In genomic region chr1:1331068-1331965, GRCh38 we compare ENCODE assay signal across 14 cellular contexts. TPM values are rescaled to one million over a fixed set of nuclear protein-coding genes. Genes with fewer than 3 reads are reported as not detected.
DNase-seq lines count a peak whose midpoint lies in the region; ATAC-seq, FAIRE-seq and TF ChIP-seq lines count a peak whose summit lies in the region.
"Had no signal": no experiment of that assay in that cellular context is flagged by ENCODE, and none has a peak within 500 bp of the region (broad histone marks: within the 10 kb centered on the region; RNA-seq: fewer than 3 reads in every experiment).

TSS of gene TAS1R3 (plus strand) at chr1:1331280. CDS start at chr1:1331346, 66 bp downstream.

- H3K9me3 Mint-ChIP-seq in IgD-negative memory B cell: no peaks in the 10 kb centered on the region
- H3K9me3 Mint-ChIP-seq in neural progenitor cell: no peaks in the 10 kb centered on the region
- no peaks in the 10 kb centered on the region for H3K9me3 Mint-ChIP-seq in stimulated activated effector memory CD8-positive, alpha-beta T cell treated with anti-CD3 and anti-CD28 coated beads, Interleukin-12 subunit alpha, Interleukin-12 subunit beta, amount 100 ng/mL, for 72 hours

- H3K79me2 ChIP-seq in K562 (ENCODE audit: control insufficient read depth, insufficient read depth, low read length) (peaks cover 2% of the 10 kb centered on the region; the same call in 1 of the 3 replicates), neural progenitor cell (ENCODE audit: low read depth) (no peaks in the 10 kb centered on the region)

- 72% methylated on average over 40 of the region's 41 CpGs for WGBS in K562 (ENCODE audit: insufficient coverage, low coverage, missing lambda C conversion rate)

- DNase-seq in DMS53 (lab: John Stamatoyannopoulos, UW): peak; percentile 85
- no peak for DNase-seq in K562 (ENCODE audit: extremely low read depth in 1 of 4, low spot score in 3 of 4)
- no peak for DNase-seq in neural progenitor cell (ENCODE audit: low spot score)
- no peak for DNase-seq in stimulated activated effector memory CD8-positive, alpha-beta T cell treated with anti-CD3 and anti-CD28 coated beads, Interleukin-12 subunit alpha, Interleukin-12 subunit beta, amount 100 ng/mL, for 72 hours (ENCODE audit: low spot score in 2 of 2)
- DNase-seq in HTR-8/SVneo (ENCODE audit: insufficient read length, low spot score): no peak
- no peak for DNase-seq in OCI-M2 (lab: John Stamatoyannopoulos, UW; ENCODE audit: unreplicated experiment)
- DNase-seq: amniotic stem cell, cortex of kidney, GF-D8, NCI-H1092 treated with DMSO at 0.1 percent for 48 hours, SW 1271 had no signal

- POLR2A ChIA-PET in K562 (lab: Yijun Ruan, JAX): interaction anchor here (0.6 to 1.7 kb wide), 6 partner anchors 11 to 38 kb away, joined by 3 to 9 read pairs (median 4); no protein-coding TSS in a partner anchor

- H3F3A ChIP-seq in neural progenitor cell (ENCODE audit: low read depth): peaks cover 20% of the 10 kb centered on the region

- no peak for TF ChIP-seq EP300 in K562 (IDR thresholded peaks at IDR 0.05; ENCODE audit: low read length)

- peaks cover 4% of the 10 kb centered on the region for H3K36me3 Mint-ChIP-seq in IgD-negative memory B cell
- peaks cover 3% of the 10 kb centered on the region for H3K36me3 Mint-ChIP-seq in neural progenitor cell
- H3K36me3 Mint-ChIP-seq in stimulated activated effector memory CD8-positive, alpha-beta T cell treated with anti-CD3 and anti-CD28 coated beads, Interleukin-12 subunit alpha, Interleukin-12 subunit beta, amount 100 ng/mL, for 72 hours: no peaks in the 10 kb centered on the region

- peak within 1 kb of the TSS; percentile 63 to 89 (median 78) for H3K4me3 Mint-ChIP-seq in IgD-negative memory B cell
- peak within 1 kb of the TSS; percentile 48 for H3K4me3 Mint-ChIP-seq in neural progenitor cell
- no peak within 1 kb of the TSS for H3K4me3 Mint-ChIP-seq in stimulated activated effector memory CD8-positive, alpha-beta T cell treated with anti-CD3 and anti-CD28 coated beads, Interleukin-12 subunit alpha, Interleukin-12 subunit beta, amount 100 ng/mL, for 72 hours

- FAIRE-seq in K562 (lab: Jason Lieb, UNC) (no peak), HTR-8/SVneo (lab: Jason Lieb, UNC) (no peak)

- CTCF ChIA-PET in K562 (lab: Yijun Ruan, JAX; ENCODE audit: low intra/inter-chr PET ratio): no interaction called here

- peak within 1 kb of the TSS in 1 of 2 experiments; percentile 55; a peak in 1 of 4 replicates for H3K9ac ChIP-seq in K562 (ENCODE audit: insufficient read depth in 1 of 2, low read depth in 2 of 2, low read length in 2 of 2)
- H3K9ac ChIP-seq in neural progenitor cell: no peak within 1 kb of the TSS

- H3K9me1 ChIP-seq in K562 (ENCODE audit: control insufficient read depth, insufficient read depth, low read length): peaks cover 4% of the 10 kb centered on the region

- no peak within 1 kb of the TSS for H3K4me2 ChIP-seq in K562 (ENCODE audit: insufficient read depth, low read length)
- H3K4me2 ChIP-seq in neural progenitor cell: no peak within 1 kb of the TSS

- in situ Hi-C loops in K562 (cut with MboI): no loop called here

- H3K4me3 ChIP-seq in K562 (no peak within 1 kb of the TSS), neural progenitor cell (no peak within 1 kb of the TSS)

- H3K4me1 Mint-ChIP-seq in IgD-negative memory B cell: peaks cover 8 to 14% (median 8%) of the 10 kb centered on the region in 3 donors
- H3K4me1 Mint-ChIP-seq in neural progenitor cell: no peaks in the 10 kb centered on the region
- H3K4me1 Mint-ChIP-seq in stimulated activated effector memory CD8-positive, alpha-beta T cell treated with anti-CD3 and anti-CD28 coated beads, Interleukin-12 subunit alpha, Interleukin-12 subunit beta, amount 100 ng/mL, for 72 hours: peaks cover 7% of the 10 kb centered on the region

- H3K27me3 Mint-ChIP-seq in IgD-negative memory B cell (no peaks in the 10 kb centered on the region), neural progenitor cell (ENCODE audit: insufficient read depth, low read depth) (peaks cover 21% of the 10 kb centered on the region)

- H3K36me3 ChIP-seq in K562 (ENCODE audit: control insufficient read depth, insufficient read depth, low read length) (peaks cover 34% of the 10 kb centered on the region; the same call in 1 of the 3 replicates), neural progenitor cell (no peaks in the 10 kb centered on the region)

- intact Hi-C loops in K562 (cut with micrococcal nuclease): no loop called here

- TF ChIP-seq CTCF in K562 (IDR thresholded peaks at IDR 0.05 in 2 of 3, conservative IDR thresholded peaks at IDR 0.05 in 1 of 3; ENCODE audit: insufficient read depth in 2 of 3, low read depth in 1 of 3, low read length in 3 of 3) (no peak), neural progenitor cell (IDR thresholded peaks at IDR 0.05) (no peak)

- TF ChIP-seq POLR2A in K562 (conservative IDR thresholded peaks at IDR 0.05): no peak; the same call in 1 of the 2 replicates

- H4K20me1 ChIP-seq in K562 (replicated peaks; ENCODE audit: control insufficient read depth, insufficient read depth, low read length) (peaks cover 12% of the 10 kb centered on the region; the same call in 1 of the 2 replicates), neural progenitor cell (ENCODE audit: low read depth) (peaks cover 75% of the 10 kb centered on the region)

- H3K4me1 ChIP-seq in K562 (replicated peaks in 1 of 2; ENCODE audit: control insufficient read depth in 2 of 2, insufficient read depth in 2 of 2, low read length in 2 of 2) (peaks cover 0 to 94% of the 10 kb centered on the region in 2 experiments; a peak in 2 of 5 replicates), neural progenitor cell (no peaks in the 10 kb centered on the region)

- H3K9me3 ChIP-seq in K562 (replicated peaks; ENCODE audit: control insufficient read depth, insufficient read depth, low read depth, low read length): peaks cover 6% of the 10 kb centered on the region
- no peaks in the 10 kb centered on the region for H3K9me3 ChIP-seq in neural progenitor cell (ENCODE audit: low read depth)

- H3K27ac Mint-ChIP-seq in IgD-negative memory B cell (peak within 1 kb of the TSS in 2 of 3 donors; percentile 46 to 64), neural progenitor cell (no peak within 1 kb of the TSS)
- no peak within 1 kb of the TSS for H3K27ac Mint-ChIP-seq in stimulated activated effector memory CD8-positive, alpha-beta T cell treated with anti-CD3 and anti-CD28 coated beads, Interleukin-12 subunit alpha, Interleukin-12 subunit beta, amount 100 ng/mL, for 72 hours

- H3K27ac ChIP-seq in K562 (ENCODE audit: extremely low read depth, low read depth, low read length) (no peak within 1 kb of the TSS), neural progenitor cell (no peak within 1 kb of the TSS)
- H3K27ac ChIP-seq: C4-2B had no signal

- BruUV-seq in K562 (replicated peaks; lab: Mats Ljungman, UMichigan): no TSS peak

- TF ChIP-seq RAD21 in K562 (CRISPR knock-in tag; conservative IDR thresholded peaks at IDR 0.05 in 1 of 2, IDR thresholded peaks at IDR 0.05 in 1 of 2): no peak

- H3K27me3 ChIP-seq in K562 (ENCODE audit: control insufficient read depth in 2 of 2, insufficient read depth in 2 of 2, low read length in 2 of 2) (no peaks in the 10 kb centered on the region), neural progenitor cell (no peaks in the 10 kb centered on the region)

- ATAC-seq in K562: no peak
- no peak for ATAC-seq in stimulated activated effector memory CD8-positive, alpha-beta T cell treated with anti-CD3 and anti-CD28 coated beads, Interleukin-12 subunit alpha, Interleukin-12 subunit beta, amount 100 ng/mL, for 72 hours
- ATAC-seq in HG02763 (IDR thresholded peaks at IDR 0.05; ENCODE audit: unreplicated experiment): no peak

- no peak within 1 kb of the TSS for H2AFZ ChIP-seq in K562 (ENCODE audit: low read depth, low read length)
- H2AFZ ChIP-seq in neural progenitor cell (replicated peaks): no peak within 1 kb of the TSS

TF ChIP-seq in K562, 482 proteins besides CTCF, POLR2A, EP300 and RAD21 (continues in another document):
- 0 out of 2 replicates have a peak, but pooled peaks have one; percentile 39 for TF ChIP-seq SUPT5H (IDR thresholded peaks at IDR 0.05)
- no peak for TF ChIP-seq TAF15 (IDR thresholded peaks at IDR 0.05; ENCODE audit: low read depth, low read length)
- no peak for TF ChIP-seq ZNF384 (IDR thresholded peaks at IDR 0.05; ENCODE audit: low read depth, low read length)
- peak; percentile 19 for TF ChIP-seq HMGN3 (IDR thresholded peaks at IDR 0.05; ENCODE audit: borderline replicate concordance, extremely low read depth, insufficient read length, low read depth, low read length)
- TF ChIP-seq RBM22 (IDR thresholded peaks at IDR 0.05; ENCODE audit: low read depth, low read length, poor library complexity, severe bottlenecking): peak; percentile 95
- peak; percentile 80 for TF ChIP-seq POLR2G (IDR thresholded peaks at IDR 0.05; ENCODE audit: low read depth, low read length)
- no peak for TF ChIP-seq HDGF (IDR thresholded peaks at IDR 0.05)

RNA-seq across cellular contexts. Expression of gene TAS1R3, which starts in this region (rescaled TPM):
- polyA plus RNA-seq in IgD-negative memory B cell (5.5 TPM), K562 (2011; rRNA removed) (0.05 TPM in 1 of 2 replicates, not detected in the other), K562 (2014; fragmentation: Illumina TruSeq; extraction: Trizol) (not detected in 2 replicates), K562 (2014; fragmentation: Nextera tagmentation; extraction: Ambion mirVana) (not detected), K562 (2014; rRNA removed) (0.03 and 0.13 TPM in 2 replicates)
- total RNA-seq in K562 (2011; cell fraction: chromatin; rRNA removed; ENCODE audit: low replicate concordance): 0.19 and 0.58 TPM in 2 replicates
- total RNA-seq in K562 (2011; cell fraction: nucleolus; rRNA removed): 0.53 and 0.67 TPM in 2 replicates
- total RNA-seq in K562 (2011; cell fraction: nucleoplasm; rRNA removed): 0.15 and 0.23 TPM in 2 replicates
- total RNA-seq in K562 (2014; rRNA removed) (0.12 TPM in 1 of 2 replicates, not detected in the other), K562 (2014; rRNA removed; fragmentation: Illumina TruSeq; extraction: Trizol) (not detected in 2 replicates), K562 (2015; rRNA removed; fragmentation: Illumina TruSeq; extraction: Trizol) (0.04 TPM in 1 of 2 replicates, not detected in the other), K562 (2021) (0.07 and 0.09 TPM in 2 replicates), neural progenitor cell (ENCODE audit: low replicate concordance) (0.22 TPM in 1 of 2 replicates, not detected in the other)
- polyA plus RNA-seq in K562 (2011; cell fraction: cytosol; rRNA removed): 0.03 and 0.06 TPM in 2 replicates
- 0.25 and 0.31 TPM in 2 replicates for polyA plus RNA-seq in K562 (2011; cell fraction: nucleus; rRNA removed)
- 0.26 and 0.37 TPM in 2 replicates for polyA plus RNA-seq in K562 (2012)
- polyA minus RNA-seq in K562 (2011; rRNA and poly(A)+ RNA removed): not detected in 2 replicates
- polyA minus RNA-seq in K562 (2011; cell fraction: cytosol; rRNA and poly(A)+ RNA removed): not detected in 2 replicates
- 0.13 and 0.22 TPM in 2 replicates for polyA minus RNA-seq in K562 (2011; cell fraction: nucleus; rRNA and poly(A)+ RNA removed)

Comparison
In these comparisons a context has a peak if more than half of its experiments do, and no peak if none do; other contexts are left out.
1. H3K27ac Mint-ChIP-seq: peak in IgD-negative memory B cell (2 of 3); none in neural progenitor cell (single experiment) and stimulated activated effector memory CD8-positive, alpha-beta T cell treated with anti-CD3 and anti-CD28 coated beads, Interleukin-12 subunit alpha, Interleukin-12 subunit beta, amount 100 ng/mL, for 72 hours (single experiment).